ENCODE assay signal across 17 cellular contexts in genomic region chr1:41762251-41762650, GRCh38.
DNase-seq lines count a peak whose midpoint lies in the region; ATAC-seq and TF ChIP-seq lines count a peak whose summit lies in the region.
"Had no signal": no experiment of that assay in that cellular context is flagged by ENCODE, and none has a peak within 500 bp of the region (broad histone marks: within the 10 kb centered on the region; RNA-seq: fewer than 3 reads in every experiment).

No MANE protein-coding gene starts in this region.

- no peak overlapping the region for H2BK12ac ChIP-seq in neuronal stem cell (ENCODE audit: low read length)

- peak; percentile 22; the same call in 1 of the 2 replicates for TF ChIP-seq RAD21 in Ishikawa (IDR thresholded peaks at IDR 0.05; ENCODE audit: low read depth)

- 68 to 71% methylated on average over 4 of the region's 4 CpGs for whole genome bisulfite sequencing in endodermal cell (ENCODE audit: insufficient coverage in 1 of 2, insufficient read length in 1 of 2), 2 experiments
- no CpG with 5 or more reads among the region's 4 CpGs for WGBS in neuronal stem cell (ENCODE audit: extremely low coverage in 2 of 2, insufficient read length in 2 of 2, insufficient replicate concordance in 1 of 2), 2 donors

- no peak overlapping the region for H3K4ac ChIP-seq in neuronal stem cell (ENCODE audit: low read length)

- no peak overlapping the region for H3K4me2 ChIP-seq in neuronal stem cell (ENCODE audit: insufficient read depth, low read length, poor library complexity, severe bottlenecking)

- H3K4me3 ChIP-seq in H7 (ENCODE audit: insufficient read depth, low read depth, low read length) (no peak overlapping the region), endodermal cell (ENCODE audit: low read length) (no peak overlapping the region), neuronal stem cell (ENCODE audit: low read length in 2 of 2) (peak overlapping the region in 1 of 2 donors; percentile 2), mucosa of descending colon (no peak overlapping the region)
- H3K4me3 ChIP-seq: GM12878, GM23248 had no signal

- TF ChIP-seq CTCF in endodermal cell (conservative IDR thresholded peaks at IDR 0.05) (peak; percentile 62), mucosa of descending colon (IDR thresholded peaks at IDR 0.05) (no peak)

- no peak overlapping the region for H3K9ac ChIP-seq in endodermal cell (ENCODE audit: extremely low read depth, low read length, poor library complexity, severe bottlenecking)
- H3K9ac ChIP-seq in neuronal stem cell (ENCODE audit: low read depth, low read length, poor library complexity), result no peak overlapping the region
- H3K9ac ChIP-seq: GM23248 had no signal

- H2BK5ac ChIP-seq in neuronal stem cell (ENCODE audit: low read length), result no peak overlapping the region

- H3K23ac ChIP-seq in neuronal stem cell (ENCODE audit: low read depth, low read length, poor library complexity), result no peak overlapping the region

- H3K27me3 ChIP-seq in H7 (ENCODE audit: control insufficient read depth, insufficient read depth, low read length), result no peaks in the 10 kb centered on the region; the same call in 1 of the 2 replicates
- no peaks in the 10 kb centered on the region for H3K27me3 ChIP-seq in endodermal cell (ENCODE audit: control insufficient read depth, insufficient read depth, low read length, poor library complexity, severe bottlenecking)
- H3K27me3 ChIP-seq in neuronal stem cell (ENCODE audit: control insufficient read depth in 3 of 3, insufficient read depth in 3 of 3, low read depth in 1 of 3, low read length in 3 of 3), result no peaks in the 10 kb centered on the region

- ATAC-seq in HG03039 (IDR thresholded peaks at IDR 0.05; ENCODE audit: unreplicated experiment), result no peak
- no peak for ATAC-seq in HG02973 (IDR thresholded peaks at IDR 0.05; ENCODE audit: unreplicated experiment)
- no peak for ATAC-seq in mucosa of descending colon
- ATAC-seq: GM12878, PC-3 had no signal

- no peak overlapping the region for H2BK120ac ChIP-seq in neuronal stem cell (ENCODE audit: low read depth, low read length)

- H3K4me3 Mint-ChIP-seq in endodermal cell, result no peak overlapping the region
- H3K4me3 Mint-ChIP-seq: CD8-positive, alpha-beta memory T cell had no signal

- H3K36me3 ChIP-seq in H7 (replicated peaks; ENCODE audit: control insufficient read depth, insufficient read depth, low read length) (no peaks in the 10 kb centered on the region), endodermal cell (ENCODE audit: control insufficient read depth, insufficient read depth, low read length) (no peaks in the 10 kb centered on the region), neuronal stem cell (replicated peaks in 1 of 2; ENCODE audit: control insufficient read depth in 2 of 2, insufficient read depth in 2 of 2, low read length in 2 of 2) (no peaks in the 10 kb centered on the region), mucosa of descending colon (ENCODE audit: low read depth) (no peaks in the 10 kb centered on the region)

- no peak overlapping the region for H4K8ac ChIP-seq in neuronal stem cell (ENCODE audit: low read depth, low read length)

- no peaks in the 10 kb centered on the region for H3K4me1 ChIP-seq in endodermal cell (ENCODE audit: control insufficient read depth, insufficient read depth, low read length)
- peaks cover 2 to 4% of the 10 kb centered on the region in 2 donors for H3K4me1 ChIP-seq in neuronal stem cell (ENCODE audit: control insufficient read depth in 2 of 2, insufficient read depth in 1 of 2, low read depth in 1 of 2, low read length in 2 of 2)
- H3K4me1 ChIP-seq in mucosa of descending colon (ENCODE audit: low read depth), result no peaks in the 10 kb centered on the region

- DNase-seq in H7 (peak; percentile 50), endodermal cell (peak; percentile 84), neuronal stem cell (ENCODE audit: low spot score) (no peak), mucosa of descending colon (no peak)
- DNase-seq: CD8-positive, alpha-beta memory T cell; GDM1; GM23248; NCI-H1436; NCI-H2029; NCI-H2171; NCI-H748 treated with DMSO at 0.1 percent for 48 hours; PC-3 had no signal

- no peak for TF ChIP-seq EP300 in Ishikawa (IDR thresholded peaks at IDR 0.05; ENCODE audit: borderline replicate concordance)

- H2AK5ac ChIP-seq in neuronal stem cell (ENCODE audit: low read depth, low read length), result peak overlapping the region; percentile 5

- no peaks in the 10 kb centered on the region for H3K79me1 ChIP-seq in neuronal stem cell (ENCODE audit: low read depth, low read length)

- no peaks in the 10 kb centered on the region for H3K27me3 Mint-ChIP-seq in endodermal cell (ENCODE audit: insufficient read depth)
- H3K27me3 Mint-ChIP-seq: CD8-positive, alpha-beta memory T cell had no signal

- H4K91ac ChIP-seq in neuronal stem cell (ENCODE audit: low read depth, low read length, poor library complexity), result no peak overlapping the region

- H2AFZ ChIP-seq in neuronal stem cell (ENCODE audit: low read length), result no peak overlapping the region
- H2AFZ ChIP-seq: GM23248 had no signal

- H3K36me3 Mint-ChIP-seq in endodermal cell (ENCODE audit: low read depth), result no peaks in the 10 kb centered on the region

- intact Hi-C loops in mucosa of descending colon (cut with DNase I, micrococcal nuclease), result no loop called here

- H3K27ac Mint-ChIP-seq in endodermal cell, result no peak overlapping the region

- H3K9me3 Mint-ChIP-seq in endodermal cell, result peaks cover 3% of the 10 kb centered on the region

- no peak overlapping the region for H3K14ac ChIP-seq in neuronal stem cell (ENCODE audit: low read length)

- H3K27ac ChIP-seq in endodermal cell (ENCODE audit: low read depth, low read length), result no peak overlapping the region
- no peak overlapping the region for H3K27ac ChIP-seq in neuronal stem cell (replicated peaks; ENCODE audit: low read length)
- H3K27ac ChIP-seq: GM23248, RWPE1 had no signal

- H3K18ac ChIP-seq in neuronal stem cell (ENCODE audit: low read length), result no peak overlapping the region

- H2BK15ac ChIP-seq in neuronal stem cell (ENCODE audit: low read length), result no peak overlapping the region

- peaks cover 10% of the 10 kb centered on the region for H3K9me3 ChIP-seq in endodermal cell (ENCODE audit: control insufficient read depth, low read length)
- H3K9me3 ChIP-seq in neuronal stem cell (replicated peaks in 1 of 2; ENCODE audit: control insufficient read depth in 2 of 2, insufficient read depth in 1 of 2, low read depth in 1 of 2, low read length in 2 of 2), result peaks cover 0 to 4% of the 10 kb centered on the region in 2 donors
- peaks cover 2% of the 10 kb centered on the region for H3K9me3 ChIP-seq in mucosa of descending colon

- H3K4me1 Mint-ChIP-seq in endodermal cell, result no peaks in the 10 kb centered on the region

TF ChIP-seq in Ishikawa, 13 proteins besides CTCF, POLR2A, EP300 and RAD21:
- TF ChIP-seq CEBPB (IDR thresholded peaks at IDR 0.05), result no peak
- no peak for TF ChIP-seq EGR1 (IDR thresholded peaks at IDR 0.05)
- TF ChIP-seq TAF1 (IDR thresholded peaks at IDR 0.05; ENCODE audit: low read depth), result no peak
- no peak for TF ChIP-seq CREB1 (IDR thresholded peaks at IDR 0.05; ENCODE audit: low read depth)
- TF ChIP-seq TEAD4 (IDR thresholded peaks at IDR 0.05), result no peak
- no peak for TF ChIP-seq MAX (IDR thresholded peaks at IDR 0.05)
- TF ChIP-seq YY1 (IDR thresholded peaks at IDR 0.05; ENCODE audit: low read depth), result no peak
- TF ChIP-seq FOXM1 (IDR thresholded peaks at IDR 0.05; ENCODE audit: borderline replicate concordance, low read depth), result no peak
- TF ChIP-seq ZBTB7A (IDR thresholded peaks at IDR 0.05; ENCODE audit: low read depth), result no peak

Comparison
In these comparisons a context has a peak if more than half of its experiments do, and no peak if none do; other contexts are left out.
1. DNase-seq: peak in H7 (single experiment) and endodermal cell (single experiment); none in neuronal stem cell (single experiment) and mucosa of descending colon (0 of 3).